In the genomic region with DNA sequence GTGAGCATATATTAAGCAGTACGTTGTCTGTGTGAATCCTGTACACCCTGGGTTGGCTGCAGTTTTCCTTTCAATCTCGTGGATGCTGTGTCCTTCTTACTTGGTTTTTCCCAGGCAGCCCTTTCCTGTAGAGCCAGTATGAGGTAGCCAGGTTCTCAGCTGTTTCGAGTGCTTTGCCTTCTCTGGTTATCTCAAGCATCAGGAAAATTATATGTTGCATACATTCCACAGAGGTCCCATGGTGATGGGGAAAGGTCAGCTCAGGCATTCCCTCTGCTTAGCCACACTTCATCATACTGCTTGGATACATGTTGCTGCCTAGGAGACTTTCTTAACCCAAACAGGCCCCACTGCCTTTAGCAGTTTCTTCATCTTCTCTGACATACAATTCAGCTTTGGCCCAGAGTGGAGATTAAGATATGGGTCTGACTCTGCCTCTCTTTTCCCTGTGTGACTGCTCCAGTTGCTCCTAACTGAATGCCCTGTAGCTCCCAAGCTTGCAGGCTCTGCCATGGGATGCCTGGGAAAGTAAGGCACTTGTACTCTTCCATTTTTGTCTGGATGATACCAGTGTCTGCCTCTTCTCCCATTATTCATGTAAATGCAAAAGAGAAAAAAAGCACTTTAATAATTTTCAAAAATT, we compare ENCODE assay signal across 12 cellular contexts. TPM values are rescaled to one million over a fixed set of nuclear protein-coding genes. Genes with fewer than 3 reads are reported as not detected.
A peak's percentile ranks its signal among the peaks of the same experiment; 100 is the strongest.
DNase-seq lines count a peak whose midpoint lies in the region; TF ChIP-seq lines count a peak whose summit lies in the region.
"Had no signal": no experiment of that assay in that cellular context is flagged by ENCODE, and none has a peak within 500 bp of the region (broad histone marks: within the 10 kb centered on the region; RNA-seq: fewer than 3 reads in every experiment).

No MANE protein-coding gene starts in this region.

- H3K36me3 ChIP-seq in ectodermal cell (ENCODE audit: control insufficient read depth, insufficient read depth, low read length), result no peaks in the 10 kb centered on the region
- H3K36me3 ChIP-seq: WERI-Rb-1 had no signal

- H3K27me3 Mint-ChIP-seq in Calu3 (ENCODE audit: unreplicated experiment), result no peaks in the 10 kb centered on the region
- H3K27me3 Mint-ChIP-seq in nephron (ENCODE audit: low read depth), result no peaks in the 10 kb centered on the region
- no peaks in the 10 kb centered on the region for H3K27me3 Mint-ChIP-seq in glutamatergic neuron (ENCODE audit: unreplicated experiment)

- H3K4me1 Mint-ChIP-seq in Calu3 (ENCODE audit: low read depth, unreplicated experiment) (peaks cover 32% of the 10 kb centered on the region), nephron (peaks cover 59% of the 10 kb centered on the region), glutamatergic neuron (ENCODE audit: low read depth, unreplicated experiment) (peaks cover 29% of the 10 kb centered on the region)

- H3K4me1 ChIP-seq in ectodermal cell (ENCODE audit: control insufficient read depth, insufficient read depth, low read length), result peaks cover 14% of the 10 kb centered on the region
- H3K4me1 ChIP-seq: Caco-2 had no signal

- peak overlapping the region; percentile 77 for H3K27ac ChIP-seq in ectodermal cell (ENCODE audit: insufficient read depth, low read depth, low read length, poor library complexity, severe bottlenecking)
- H3K27ac ChIP-seq: WERI-Rb-1 had no signal

- intact Hi-C loops in Calu3 (cut with micrococcal nuclease; ENCODE audit: unreplicated experiment), result no loop called here

- BruUV-seq in Calu3 (replicated peaks; lab: Mats Ljungman, UMichigan), result no TSS peak

- in situ Hi-C loops in GM13976 (cut with MboI; ENCODE audit: low sequenced_read_pairs, unreplicated experiment), result no loop called here

- H3K36me3 Mint-ChIP-seq in Calu3 (ENCODE audit: insufficient read depth, unreplicated experiment), result no peaks in the 10 kb centered on the region
- H3K36me3 Mint-ChIP-seq in nephron (ENCODE audit: low read depth), result peaks cover 4% of the 10 kb centered on the region
- no peaks in the 10 kb centered on the region for H3K36me3 Mint-ChIP-seq in glutamatergic neuron (ENCODE audit: unreplicated experiment)
- H3K36me3 Mint-ChIP-seq: activated naive CD4-positive, alpha-beta T cell treated with anti-CD3 and anti-CD28 coated beads, Interleukin-2, amount 10 ng/mL, durations not matched to agents 7 days and 5 days had no signal

- WGBS in ectodermal cell, 2 experiments, result 84 to 85% methylated on average over 3 of the region's 3 CpGs

- no peak for TF ChIP-seq CTCF in Calu3 (IDR thresholded peaks at IDR 0.05; ENCODE audit: unreplicated experiment)
- TF ChIP-seq CTCF in nephron (IDR thresholded peaks at IDR 0.05; ENCODE audit: unreplicated experiment in 3 of 3), result no peak
- no peak for TF ChIP-seq CTCF in glutamatergic neuron (IDR thresholded peaks at IDR 0.05; ENCODE audit: partially characterized antibody, unreplicated experiment)
- TF ChIP-seq CTCF in GM13976 (IDR thresholded peaks at IDR 0.05; ENCODE audit: borderline replicate concordance, control extremely low read depth, extremely low read depth, insufficient read depth, missing control alignments), result no peak

- H3K27me3 ChIP-seq in ectodermal cell (ENCODE audit: control insufficient read depth, insufficient read depth, low read length, poor library complexity, severe bottlenecking), result no peaks in the 10 kb centered on the region

- peak overlapping the region; percentile 54 for H3K27ac Mint-ChIP-seq in Calu3 (ENCODE audit: unreplicated experiment)
- peak overlapping the region; percentile 88 to 91 (median 90) for H3K27ac Mint-ChIP-seq in nephron
- no peak overlapping the region for H3K27ac Mint-ChIP-seq in glutamatergic neuron (ENCODE audit: unreplicated experiment)
- H3K27ac Mint-ChIP-seq: activated naive CD4-positive, alpha-beta T cell treated with anti-CD3 and anti-CD28 coated beads, Interleukin-2, amount 10 ng/mL, durations not matched to agents 7 days and 5 days had no signal

- H3K4me3 ChIP-seq in ectodermal cell (ENCODE audit: insufficient read depth, low read depth, low read length), result no peak overlapping the region

- H3K9me3 Mint-ChIP-seq in Calu3 (ENCODE audit: low read depth, unreplicated experiment) (no peaks in the 10 kb centered on the region), nephron (no peaks in the 10 kb centered on the region), glutamatergic neuron (ENCODE audit: unreplicated experiment) (no peaks in the 10 kb centered on the region)
- H3K9me3 Mint-ChIP-seq: activated naive CD4-positive, alpha-beta T cell treated with anti-CD3 and anti-CD28 coated beads, Interleukin-2, amount 10 ng/mL, durations not matched to agents 7 days and 5 days had no signal

- no peak overlapping the region for H3K4me3 Mint-ChIP-seq in Calu3 (ENCODE audit: low read depth, unreplicated experiment)
- peak overlapping the region in 2 of 3 experiments; percentile 10 to 21 for H3K4me3 Mint-ChIP-seq in nephron
- no peak overlapping the region for H3K4me3 Mint-ChIP-seq in glutamatergic neuron (ENCODE audit: unreplicated experiment)
- H3K4me3 Mint-ChIP-seq: activated naive CD4-positive, alpha-beta T cell treated with anti-CD3 and anti-CD28 coated beads, Interleukin-2, amount 10 ng/mL, durations not matched to agents 7 days and 5 days had no signal

- DNase-seq in Calu3, result no peak
- DNase-seq in NCI-H226, result peak; percentile 83
- no peak for DNase-seq in GM19240 (ENCODE audit: insufficient read length, low spot score)
- DNase-seq in glutamatergic neuron, result no peak
- DNase-seq in NCI-H1436 treated with DMSO at 0.1 percent for 48 hours (lab: John Stamatoyannopoulos, UW), result no peak
- DNase-seq in GM13976 (ENCODE audit: low spot score), result no peak
- DNase-seq: activated naive CD4-positive, alpha-beta T cell treated with anti-CD3 and anti-CD28 coated beads, Interleukin-2, amount 10 ng/mL, durations not matched to agents 7 days and 5 days; Caco-2; NCI-H82; WERI-Rb-1 had no signal

- CTCF ChIA-PET in Calu3 (lab: Charles Lee), result no interaction called here

- H3K9me3 ChIP-seq in ectodermal cell (ENCODE audit: control insufficient read depth, low read length), result no peaks in the 10 kb centered on the region
- H3K9me3 ChIP-seq: Caco-2 had no signal

RNA-seq across cellular contexts. Expression of gene GNAI1, which starts 11.3 kb away (rescaled TPM):
- total RNA-seq in Calu3 (2022) (14.7 and 20.5 TPM in 2 replicates), glutamatergic neuron (ENCODE audit: unreplicated experiment) (61.9 TPM)
- polyA plus RNA-seq in ectodermal cell (2013, experiment 1 of 4), result 41.6 TPM
- 40.0 TPM for polyA plus RNA-seq in ectodermal cell (2013, experiment 2 of 4)
- polyA plus RNA-seq in ectodermal cell (2013, experiment 3 of 4), result 36.4 TPM
- 37.7 TPM for polyA plus RNA-seq in ectodermal cell (2013, experiment 4 of 4)

Comparison
In these comparisons a context has a peak if more than half of its experiments do, and no peak if none do; other contexts are left out.
1. H3K4me3 Mint-ChIP-seq: peak in nephron (2 of 3); none in Calu3 (single experiment) and glutamatergic neuron (single experiment).